Comparison of ENCODE assay signal across 9 cellular contexts in genomic region chr9:5851445-5851844, GRCh38. TPM values are rescaled to one million over a fixed set of nuclear protein-coding genes. Genes with fewer than 3 reads are reported as not detected.
DNase-seq lines count a peak whose midpoint lies in the region; ATAC-seq and TF ChIP-seq lines count a peak whose summit lies in the region.
"Had no signal": no experiment of that assay in that cellular context is flagged by ENCODE, and none has a peak within 500 bp of the region (broad histone marks: within the 10 kb centered on the region; RNA-seq: fewer than 3 reads in every experiment).

No MANE protein-coding gene starts in this region.

- no peaks in the 10 kb centered on the region for H3K36me3 ChIP-seq in effector memory CD4-positive, alpha-beta T cell (ENCODE audit: control insufficient read depth, insufficient read depth, low read length)

- ATAC-seq in HG03520 (IDR thresholded peaks at IDR 0.05; ENCODE audit: unreplicated experiment) = peak; percentile 89
- ATAC-seq in activated T-cell treated with anti-CD3 and anti-CD28 coated beads, Interleukin-2, amount 50 U/mL, for 72 hours (replicated peaks in 1 of 2) = peak; percentile 93 to 94

- no peaks in the 10 kb centered on the region for H3K27me3 Mint-ChIP-seq in activated T-cell treated with anti-CD3 and anti-CD28 coated beads, Interleukin-2, amount 50 U/mL, for 72 hours (ENCODE audit: low read depth)

- no peaks in the 10 kb centered on the region for H3K27me3 ChIP-seq in effector memory CD4-positive, alpha-beta T cell (replicated peaks; ENCODE audit: control insufficient read depth, insufficient read depth, low read length, poor library complexity, severe bottlenecking)

- no peak overlapping the region for H3K4me3 ChIP-seq in effector memory CD4-positive, alpha-beta T cell (ENCODE audit: insufficient read depth, low read depth, low read length, poor library complexity, severe bottlenecking)

- no peaks in the 10 kb centered on the region for H3K9me3 Mint-ChIP-seq in activated T-cell treated with anti-CD3 and anti-CD28 coated beads, Interleukin-2, amount 50 U/mL, for 72 hours

- H3K36me3 Mint-ChIP-seq in activated T-cell treated with anti-CD3 and anti-CD28 coated beads, Interleukin-2, amount 50 U/mL, for 72 hours (ENCODE audit: insufficient read depth in 2 of 2) = no peaks in the 10 kb centered on the region

- H3K9me3 ChIP-seq in effector memory CD4-positive, alpha-beta T cell (ENCODE audit: control insufficient read depth, low read length) = no peaks in the 10 kb centered on the region

- H3K27ac Mint-ChIP-seq in activated T-cell treated with anti-CD3 and anti-CD28 coated beads, Interleukin-2, amount 50 U/mL, for 72 hours = peak overlapping the region; percentile 76

- H3K4me3 Mint-ChIP-seq in activated T-cell treated with anti-CD3 and anti-CD28 coated beads, Interleukin-2, amount 50 U/mL, for 72 hours = peak overlapping the region; percentile 35 to 59

- TF ChIP-seq CTCF in GM20000 (IDR thresholded peaks at IDR 0.05; ENCODE audit: extremely low read depth, missing control alignments) = no peak

- peaks cover 7% of the 10 kb centered on the region for H3K4me1 ChIP-seq in effector memory CD4-positive, alpha-beta T cell (ENCODE audit: control insufficient read depth, insufficient read depth, low read length, poor library complexity, severe bottlenecking)

- DNase-seq in EH (ENCODE audit: low read depth) (peak; percentile 16), GM20000 (ENCODE audit: low spot score) (peak; percentile 72), non-pigmented ciliary epithelial cell (ENCODE audit: low read depth) (peak; percentile 74), hippocampal formation (lab: John Stamatoyannopoulos, UW) (no peak), caudate nucleus (lab: John Stamatoyannopoulos, UW) (no peak)
- DNase-seq in activated T-cell treated with anti-CD3 and anti-CD28 coated beads, Interleukin-2, amount 50 U/mL, for 72 hours = peak; percentile 59 to 67
- DNase-seq in effector memory CD4-positive, alpha-beta T cell = no peak

- H3K27ac ChIP-seq in effector memory CD4-positive, alpha-beta T cell (ENCODE audit: insufficient read depth, low read length, poor library complexity, severe bottlenecking) = no peak overlapping the region
- H3K27ac ChIP-seq in caudate nucleus (ENCODE audit: low read depth, low read length) = no peak overlapping the region

- H3K4me1 Mint-ChIP-seq in activated T-cell treated with anti-CD3 and anti-CD28 coated beads, Interleukin-2, amount 50 U/mL, for 72 hours (ENCODE audit: low read depth) = peaks cover 51% of the 10 kb centered on the region

RNA-seq across cellular contexts. Expression of gene ERMP1, which starts 18.5 kb away (rescaled TPM):
- 10 to 100 TPM; 17.6 to 18.1 TPM for total RNA-seq in activated T-cell treated with anti-CD3 and anti-CD28 coated beads, Interleukin-2, amount 50 U/mL, for 72 hours

RNA-seq across cellular contexts. Expression of gene MLANA, which starts 39.2 kb away (rescaled TPM):
- total RNA-seq in activated T-cell treated with anti-CD3 and anti-CD28 coated beads, Interleukin-2, amount 50 U/mL, for 72 hours = not detected
- total RNA-seq: H1 had no signal

Comparison
In these comparisons a context has a peak if more than half of its experiments do, and no peak if none do; other contexts are left out.
1. DNase-seq: peak in EH (single experiment), GM20000 (single experiment), activated T-cell treated with anti-CD3 and anti-CD28 coated beads, Interleukin-2, amount 50 U/mL, for 72 hours (2 of 2) and non-pigmented ciliary epithelial cell (single experiment); none in effector memory CD4-positive, alpha-beta T cell (0 of 3), hippocampal formation (0 of 2) and caudate nucleus (0 of 61).